ENCODE assay signal across 2 cellular contexts in the genomic region with DNA sequence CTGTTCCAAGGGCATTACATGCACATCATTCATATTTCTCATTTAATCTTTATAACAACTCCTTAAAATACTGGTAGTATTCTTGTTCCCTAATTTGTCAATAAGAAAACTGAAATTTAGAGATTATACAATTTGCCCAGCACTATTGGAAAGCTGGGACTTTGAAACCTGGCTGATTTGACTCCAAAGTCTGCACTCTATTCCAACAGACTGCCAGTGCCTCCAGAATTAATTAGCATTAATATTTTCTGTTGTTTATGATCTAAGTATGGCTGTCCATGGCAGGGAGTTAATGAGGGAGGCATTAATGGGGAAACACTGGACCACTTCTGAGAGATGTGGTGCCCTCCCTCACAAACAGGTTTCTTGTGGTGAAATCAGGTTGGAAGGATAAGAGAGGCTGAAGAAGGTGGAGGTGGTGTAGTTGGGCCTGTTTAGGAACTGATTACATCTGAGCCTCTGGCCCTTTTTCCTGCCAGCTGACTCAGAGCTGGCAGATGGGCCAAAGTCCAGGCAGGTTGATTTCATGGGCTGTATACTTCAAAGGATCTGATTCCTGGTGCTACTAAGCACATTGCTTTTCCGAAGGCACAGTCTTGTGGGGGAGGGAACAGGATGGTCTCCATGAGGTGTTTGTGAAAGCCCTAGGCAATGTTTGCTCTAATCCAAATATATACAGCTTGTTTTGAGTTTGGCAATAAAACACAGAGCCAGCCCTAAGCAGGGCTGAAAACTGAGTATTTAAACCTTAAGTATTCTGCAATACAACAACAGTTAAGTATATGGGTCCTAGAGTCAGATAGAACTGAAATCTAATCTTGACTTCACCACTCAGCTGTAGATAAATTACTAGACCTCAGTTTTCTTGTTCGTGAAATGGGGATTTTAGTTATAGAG.
TF ChIP-seq lines count a peak whose summit lies in the region.

No MANE protein-coding gene starts in this region.

TF ChIP-seq in HEK293, 187 proteins besides CTCF, POLR2A, EP300 and RAD21 (continued from another document and continues in another):
- TF ChIP-seq PRDM10 (tag by site-specific recombination; IDR thresholded peaks at IDR 0.05) (0 out of 2 replicates have a peak, but pooled peaks have one; percentile 13), HOXA7 (CRISPR knock-in tag; IDR thresholded peaks at IDR 0.05; ENCODE audit: borderline replicate concordance) (no peak), PRDM6 (tag by site-specific recombination; IDR thresholded peaks at IDR 0.05) (peak; percentile 43; the same call in 1 of the 2 replicates), ZSCAN16 (tag by site-specific recombination; IDR thresholded peaks at IDR 0.05) (peak; percentile 55; the same call in 1 of the 2 replicates), ZBTB8A (tag by site-specific recombination; IDR thresholded peaks at IDR 0.05) (peak; percentile 73), RBAK (tag by site-specific recombination; IDR thresholded peaks at IDR 0.05) (no peak), ZIC2 (tag by site-specific recombination; IDR thresholded peaks at IDR 0.05) (no peak), TCF7L2 (IDR thresholded peaks at IDR 0.05; ENCODE audit: borderline replicate concordance, low read depth, low read length) (peak; percentile 75), ZNF19 (tag by site-specific recombination; IDR thresholded peaks at IDR 0.05; ENCODE audit: low read depth) (no peak), ZFP69B (tag by site-specific recombination; IDR thresholded peaks at IDR 0.05) (0 out of 2 replicates have a peak, but pooled peaks have one; percentile 15), ZNF133 (tag by site-specific recombination; IDR thresholded peaks at IDR 0.05) (no peak), ZNF624 (tag by site-specific recombination; IDR thresholded peaks at IDR 0.05) (no peak), ZNF621 (tag by site-specific recombination; IDR thresholded peaks at IDR 0.05) (no peak), FEZF1 (tag by site-specific recombination; IDR thresholded peaks at IDR 0.05) (peak; percentile 38), ZNF776 (tag by site-specific recombination; IDR thresholded peaks at IDR 0.05; ENCODE audit: borderline replicate concordance) (no peak), ZNF341 (tag by site-specific recombination; IDR thresholded peaks at IDR 0.05; ENCODE audit: low read depth) (no peak), OVOL3 (tag by site-specific recombination; IDR thresholded peaks at IDR 0.05) (no peak), SP7 (tag by site-specific recombination; IDR thresholded peaks at IDR 0.05) (peak; percentile 63), ZBTB20 (tag by site-specific recombination; IDR thresholded peaks at IDR 0.05) (peak; percentile 58; the same call in 1 of the 2 replicates), ZSCAN4 (tag by site-specific recombination; IDR thresholded peaks at IDR 0.05) (no peak), ZXDB (tag by site-specific recombination; IDR thresholded peaks at IDR 0.05) (0 out of 2 replicates have a peak, but pooled peaks have one; percentile 23), TRIM28 (IDR thresholded peaks at IDR 0.05; ENCODE audit: borderline replicate concordance, low read length) (peak; percentile 71; the same call in 1 of the 2 replicates), ZSCAN30 (tag by site-specific recombination; IDR thresholded peaks at IDR 0.05) (no peak)

TF ChIP-seq in HepG2, 621 proteins besides CTCF, POLR2A, EP300 and RAD21 (continued from another document and continues in another):
- TF ChIP-seq ARID4A (CRISPR knock-in tag; IDR thresholded peaks at IDR 0.05; ENCODE audit: borderline replicate concordance) (peak; percentile 52; the same call in 1 of the 2 replicates), ZNF558 (CRISPR knock-in tag; IDR thresholded peaks at IDR 0.05; ENCODE audit: borderline replicate concordance) (no peak), EED (CRISPR knock-in tag; IDR thresholded peaks at IDR 0.05) (no peak), ZNF263 (CRISPR knock-in tag; IDR thresholded peaks at IDR 0.05) (no peak), ZNF350 (CRISPR knock-in tag; IDR thresholded peaks at IDR 0.05; ENCODE audit: borderline replicate concordance, low read depth) (peak; percentile 75; the same call in 1 of the 2 replicates), ZNF264 (CRISPR knock-in tag; IDR thresholded peaks at IDR 0.05) (peak; percentile 42; the same call in 1 of the 2 replicates), KMT2A (CRISPR knock-in tag; IDR thresholded peaks at IDR 0.05) (peak; percentile 43; the same call in 1 of the 2 replicates), JDP2 (CRISPR knock-in tag; IDR thresholded peaks at IDR 0.05; ENCODE audit: borderline replicate concordance) (no peak), ZBTB38 (CRISPR knock-in tag; IDR thresholded peaks at IDR 0.05) (0 out of 2 replicates have a peak, but pooled peaks have one; percentile 20), SAP130 (CRISPR knock-in tag; IDR thresholded peaks at IDR 0.05; ENCODE audit: low read depth) (peak; percentile 95), GTF3A (CRISPR knock-in tag; conservative IDR thresholded peaks at IDR 0.05) (no peak), GLMP (CRISPR knock-in tag; IDR thresholded peaks at IDR 0.05; ENCODE audit: borderline replicate concordance) (no peak), HNF4A (CRISPR knock-in tag; IDR thresholded peaks at IDR 0.05) (peak; percentile 97), ZNF770 (CRISPR knock-in tag; IDR thresholded peaks at IDR 0.05) (peak; percentile 70; the same call in 1 of the 2 replicates), MED8 (CRISPR knock-in tag; IDR thresholded peaks at IDR 0.05; ENCODE audit: insufficient replicate concordance) (no peak), RFXAP (CRISPR knock-in tag; IDR thresholded peaks at IDR 0.05; ENCODE audit: borderline replicate concordance) (peak; percentile 54; the same call in 1 of the 2 replicates), THYN1 (CRISPR knock-in tag; IDR thresholded peaks at IDR 0.05; ENCODE audit: borderline replicate concordance, low read depth) (no peak), KDM5B (CRISPR knock-in tag; IDR thresholded peaks at IDR 0.05; ENCODE audit: borderline replicate concordance) (no peak), TCF7L2 (IDR thresholded peaks at IDR 0.05; ENCODE audit: low read depth, low read length) (peak; percentile 55), KLF16 (CRISPR knock-in tag; IDR thresholded peaks at IDR 0.05) (peak in 1 of 2 experiments; percentile 89; a peak in 2 of 4 replicates), POLR2AphosphoS2 (IDR thresholded peaks at IDR 0.05; ENCODE audit: low read depth, low read length) (no peak), REPIN1 (CRISPR knock-in tag; IDR thresholded peaks at IDR 0.05; ENCODE audit: borderline replicate concordance, low read depth) (peak; percentile 51; the same call in 1 of the 2 replicates), ZFP82 (CRISPR knock-in tag; IDR thresholded peaks at IDR 0.05; ENCODE audit: borderline replicate concordance) (0 out of 2 replicates have a peak, but pooled peaks have one; percentile 54), ZNF232 (CRISPR knock-in tag; IDR thresholded peaks at IDR 0.05; ENCODE audit: borderline replicate concordance) (0 out of 2 replicates have a peak, but pooled peaks have one; percentile 28)
- TF ChIP-seq, protein P1, sequence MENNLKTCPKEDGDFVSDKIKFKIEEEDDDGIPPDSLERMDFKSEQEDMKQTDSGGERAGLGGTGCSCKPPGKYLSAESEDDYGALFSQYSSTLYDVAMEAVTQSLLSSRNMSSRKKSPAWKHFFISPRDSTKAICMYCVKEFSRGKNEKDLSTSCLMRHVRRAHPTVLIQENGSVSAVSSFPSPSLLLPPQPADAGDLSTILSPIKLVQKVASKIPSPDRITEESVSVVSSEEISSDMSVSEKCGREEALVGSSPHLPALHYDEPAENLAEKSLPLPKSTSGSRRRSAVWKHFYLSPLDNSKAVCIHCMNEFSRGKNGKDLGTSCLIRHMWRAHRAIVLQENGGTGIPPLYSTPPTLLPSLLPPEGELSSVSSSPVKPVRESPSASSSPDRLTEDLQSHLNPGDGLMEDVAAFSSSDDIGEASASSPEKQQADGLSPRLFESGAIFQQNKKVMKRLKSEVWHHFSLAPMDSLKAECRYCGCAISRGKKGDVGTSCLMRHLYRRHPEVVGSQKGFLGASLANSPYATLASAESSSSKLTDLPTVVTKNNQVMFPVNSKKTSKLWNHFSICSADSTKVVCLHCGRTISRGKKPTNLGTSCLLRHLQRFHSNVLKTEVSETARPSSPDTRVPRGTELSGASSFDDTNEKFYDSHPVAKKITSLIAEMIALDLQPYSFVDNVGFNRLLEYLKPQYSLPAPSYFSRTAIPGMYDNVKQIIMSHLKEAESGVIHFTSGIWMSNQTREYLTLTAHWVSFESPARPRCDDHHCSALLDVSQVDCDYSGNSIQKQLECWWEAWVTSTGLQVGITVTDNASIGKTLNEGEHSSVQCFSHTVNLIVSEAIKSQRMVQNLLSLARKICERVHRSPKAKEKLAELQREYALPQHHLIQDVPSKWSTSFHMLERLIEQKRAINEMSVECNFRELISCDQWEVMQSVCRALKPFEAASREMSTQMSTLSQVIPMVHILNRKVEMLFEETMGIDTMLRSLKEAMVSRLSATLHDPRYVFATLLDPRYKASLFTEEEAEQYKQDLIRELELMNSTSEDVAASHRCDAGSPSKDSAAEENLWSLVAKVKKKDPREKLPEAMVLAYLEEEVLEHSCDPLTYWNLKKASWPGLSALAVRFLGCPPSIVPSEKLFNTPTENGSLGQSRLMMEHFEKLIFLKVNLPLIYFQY (CRISPR knock-in tag; IDR thresholded peaks at IDR 0.05; ENCODE audit: borderline replicate concordance), result peak; percentile 95
- TF ChIP-seq, protein P2, sequence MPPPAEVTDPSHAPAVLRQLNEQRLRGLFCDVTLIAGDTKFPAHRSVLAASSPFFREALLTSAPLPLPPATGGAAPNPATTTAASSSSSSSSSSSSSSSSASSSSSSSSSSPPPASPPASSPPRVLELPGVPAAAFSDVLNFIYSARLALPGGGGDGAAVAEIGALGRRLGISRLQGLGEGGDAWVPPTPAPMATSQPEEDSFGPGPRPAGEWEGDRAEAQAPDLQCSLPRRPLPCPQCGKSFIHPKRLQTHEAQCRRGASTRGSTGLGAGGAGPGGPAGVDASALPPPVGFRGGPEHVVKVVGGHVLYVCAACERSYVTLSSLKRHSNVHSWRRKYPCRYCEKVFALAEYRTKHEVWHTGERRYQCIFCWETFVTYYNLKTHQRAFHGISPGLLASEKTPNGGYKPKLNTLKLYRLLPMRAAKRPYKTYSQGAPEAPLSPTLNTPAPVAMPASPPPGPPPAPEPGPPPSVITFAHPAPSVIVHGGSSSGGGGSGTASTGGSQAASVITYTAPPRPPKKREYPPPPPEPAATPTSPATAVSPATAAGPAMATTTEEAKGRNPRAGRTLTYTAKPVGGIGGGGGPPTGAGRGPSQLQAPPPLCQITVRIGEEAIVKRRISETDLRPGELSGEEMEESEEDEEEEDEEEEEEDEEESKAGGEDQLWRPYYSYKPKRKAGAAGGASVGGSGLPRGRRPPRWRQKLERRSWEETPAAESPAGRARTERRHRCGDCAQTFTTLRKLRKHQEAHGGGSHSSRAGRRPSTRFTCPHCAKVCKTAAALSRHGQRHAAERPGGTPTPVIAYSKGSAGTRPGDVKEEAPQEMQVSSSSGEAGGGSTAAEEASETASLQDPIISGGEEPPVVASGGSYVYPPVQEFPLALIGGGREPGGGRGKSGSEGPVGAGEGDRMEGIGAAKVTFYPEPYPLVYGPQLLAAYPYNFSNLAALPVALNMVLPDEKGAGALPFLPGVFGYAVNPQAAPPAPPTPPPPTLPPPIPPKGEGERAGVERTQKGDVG (CRISPR knock-in tag; IDR thresholded peaks at IDR 0.05; ENCODE audit: borderline replicate concordance), result peak; percentile 68; the same call in 1 of the 2 replicates
